In the genomic region with DNA sequence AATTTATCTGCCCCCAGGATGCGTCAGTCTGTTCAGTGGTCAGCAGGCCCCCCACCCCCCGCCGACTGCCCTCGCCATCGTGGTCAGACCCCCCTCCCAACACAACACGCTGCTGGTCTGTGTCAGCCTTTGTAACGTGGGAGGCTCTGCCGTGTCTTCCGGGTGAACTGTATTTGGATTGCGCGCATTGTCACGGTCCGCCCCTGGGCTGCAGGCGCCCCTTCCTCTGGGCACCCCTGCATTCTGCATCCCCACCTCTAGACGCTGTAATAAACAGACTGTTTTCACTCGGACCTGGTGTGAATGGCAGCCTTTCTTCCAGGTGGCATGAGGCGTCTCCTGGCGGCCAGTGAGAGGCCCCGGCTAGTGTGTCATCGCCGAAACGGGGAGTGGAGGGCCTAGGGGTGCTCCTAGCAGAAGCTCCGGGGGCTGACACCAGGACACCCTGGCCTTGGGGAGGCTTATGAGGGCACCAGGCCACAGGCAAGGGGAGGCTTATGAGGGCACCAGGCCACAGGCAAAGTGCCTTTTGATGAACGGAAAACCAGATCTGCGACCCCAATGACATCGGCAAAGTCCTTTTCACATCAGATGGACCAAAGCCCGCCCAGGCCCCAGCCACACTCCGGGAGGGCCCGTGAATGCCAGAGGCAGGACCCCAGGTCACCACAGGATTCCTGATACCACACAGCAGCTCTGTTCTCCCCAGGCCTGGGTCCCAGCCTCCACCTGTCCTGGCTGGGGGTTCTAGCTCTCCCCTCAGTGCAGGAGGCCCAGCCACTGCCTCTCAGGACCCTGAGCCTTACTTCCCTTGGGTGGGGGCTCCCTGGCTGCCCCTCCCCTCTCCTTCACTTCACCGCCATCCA, we compare ENCODE assay signal across 1 cellular context.
TF ChIP-seq lines count a peak whose summit lies in the region.

No MANE protein-coding gene starts in this region.

TF ChIP-seq in K562, 482 proteins besides CTCF, POLR2A, EP300 and RAD21 (continues in another document):
- TF ChIP-seq SLC30A9 (CRISPR knock-in tag; IDR thresholded peaks at IDR 0.05) (no peak), MYNN (IDR thresholded peaks at IDR 0.05) (peak; percentile 46), MYNN (CRISPR knock-in tag; IDR thresholded peaks at IDR 0.05) (no peak), TRIM28 (IDR thresholded peaks at IDR 0.05) (no peak), HDAC6 (IDR thresholded peaks at IDR 0.05; ENCODE audit: low read depth, low read length) (no peak), ZNF76 (CRISPR knock-in tag; IDR thresholded peaks at IDR 0.05; ENCODE audit: borderline replicate concordance) (no peak), TAL1 (IDR thresholded peaks at IDR 0.05) (no peak), RBM39 (optimal IDR thresholded peaks at IDR 0.05; ENCODE audit: low read depth, low read length) (no peak), POLR2G (IDR thresholded peaks at IDR 0.05; ENCODE audit: low read depth, low read length) (peak; percentile 51; the same call in 1 of the 2 replicates), BRCA1 (IDR thresholded peaks at IDR 0.05) (no peak), BRCA1 (CRISPR knock-in tag; IDR thresholded peaks at IDR 0.05) (no peak), YY1 (IDR thresholded peaks at IDR 0.05; ENCODE audit: borderline replicate concordance in 1 of 3, control insufficient read depth in 1 of 3, extremely low read depth in 1 of 3, insufficient read depth in 3 of 3, insufficient read length in 1 of 3, insufficient replicate concordance in 2 of 3, low read depth in 1 of 3, low read length in 2 of 3) (no peak), ZNF780A (CRISPR knock-in tag; IDR thresholded peaks at IDR 0.05) (no peak), CBFA2T3 (IDR thresholded peaks at IDR 0.05) (no peak), FOXK2 (conservative IDR thresholded peaks at IDR 0.05 in 1 of 2, IDR thresholded peaks at IDR 0.05 in 1 of 2; ENCODE audit: low read depth in 2 of 2) (no peak), PCBP1 (IDR thresholded peaks at IDR 0.05; ENCODE audit: low read depth, low read length, poor library complexity, severe bottlenecking) (no peak), SIN3B (IDR thresholded peaks at IDR 0.05; ENCODE audit: low read depth) (no peak), IRF2 (CRISPR knock-in tag; IDR thresholded peaks at IDR 0.05) (no peak), THRAP3 (IDR thresholded peaks at IDR 0.05; ENCODE audit: borderline replicate concordance) (no peak)
- TF ChIP-seq, protein P1, sequence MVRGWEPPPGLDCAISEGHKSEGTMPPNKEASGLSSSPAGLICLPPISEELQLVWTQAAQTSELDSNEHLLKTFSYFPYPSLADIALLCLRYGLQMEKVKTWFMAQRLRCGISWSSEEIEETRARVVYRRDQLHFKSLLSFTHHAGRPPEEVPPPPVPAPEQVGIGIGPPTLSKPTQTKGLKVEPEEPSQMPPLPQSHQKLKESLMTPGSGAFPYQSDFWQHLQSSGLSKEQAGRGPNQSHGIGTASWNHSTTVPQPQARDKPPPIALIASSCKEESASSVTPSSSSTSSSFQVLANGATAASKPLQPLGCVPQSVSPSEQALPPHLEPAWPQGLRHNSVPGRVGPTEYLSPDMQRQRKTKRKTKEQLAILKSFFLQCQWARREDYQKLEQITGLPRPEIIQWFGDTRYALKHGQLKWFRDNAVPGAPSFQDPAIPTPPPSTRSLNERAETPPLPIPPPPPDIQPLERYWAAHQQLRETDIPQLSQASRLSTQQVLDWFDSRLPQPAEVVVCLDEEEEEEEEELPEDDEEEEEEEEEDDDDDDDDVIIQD (CRISPR knock-in tag; IDR thresholded peaks at IDR 0.05), result no peak
- TF ChIP-seq, protein P2, sequence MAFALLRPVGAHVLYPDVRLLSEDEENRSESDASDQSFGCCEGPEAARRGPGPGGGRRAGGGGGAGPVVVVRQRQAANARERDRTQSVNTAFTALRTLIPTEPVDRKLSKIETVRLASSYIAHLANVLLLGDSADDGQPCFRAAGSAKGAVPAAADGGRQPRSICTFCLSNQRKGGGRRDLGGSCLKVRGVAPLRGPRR (CRISPR knock-in tag; IDR thresholded peaks at IDR 0.05), result no peak
- TF ChIP-seq, protein P3, sequence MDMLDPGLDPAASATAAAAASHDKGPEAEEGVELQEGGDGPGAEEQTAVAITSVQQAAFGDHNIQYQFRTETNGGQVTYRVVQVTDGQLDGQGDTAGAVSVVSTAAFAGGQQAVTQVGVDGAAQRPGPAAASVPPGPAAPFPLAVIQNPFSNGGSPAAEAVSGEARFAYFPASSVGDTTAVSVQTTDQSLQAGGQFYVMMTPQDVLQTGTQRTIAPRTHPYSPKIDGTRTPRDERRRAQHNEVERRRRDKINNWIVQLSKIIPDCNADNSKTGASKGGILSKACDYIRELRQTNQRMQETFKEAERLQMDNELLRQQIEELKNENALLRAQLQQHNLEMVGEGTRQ (CRISPR knock-in tag; IDR thresholded peaks at IDR 0.05), result no peak
- TF ChIP-seq, protein P4, sequence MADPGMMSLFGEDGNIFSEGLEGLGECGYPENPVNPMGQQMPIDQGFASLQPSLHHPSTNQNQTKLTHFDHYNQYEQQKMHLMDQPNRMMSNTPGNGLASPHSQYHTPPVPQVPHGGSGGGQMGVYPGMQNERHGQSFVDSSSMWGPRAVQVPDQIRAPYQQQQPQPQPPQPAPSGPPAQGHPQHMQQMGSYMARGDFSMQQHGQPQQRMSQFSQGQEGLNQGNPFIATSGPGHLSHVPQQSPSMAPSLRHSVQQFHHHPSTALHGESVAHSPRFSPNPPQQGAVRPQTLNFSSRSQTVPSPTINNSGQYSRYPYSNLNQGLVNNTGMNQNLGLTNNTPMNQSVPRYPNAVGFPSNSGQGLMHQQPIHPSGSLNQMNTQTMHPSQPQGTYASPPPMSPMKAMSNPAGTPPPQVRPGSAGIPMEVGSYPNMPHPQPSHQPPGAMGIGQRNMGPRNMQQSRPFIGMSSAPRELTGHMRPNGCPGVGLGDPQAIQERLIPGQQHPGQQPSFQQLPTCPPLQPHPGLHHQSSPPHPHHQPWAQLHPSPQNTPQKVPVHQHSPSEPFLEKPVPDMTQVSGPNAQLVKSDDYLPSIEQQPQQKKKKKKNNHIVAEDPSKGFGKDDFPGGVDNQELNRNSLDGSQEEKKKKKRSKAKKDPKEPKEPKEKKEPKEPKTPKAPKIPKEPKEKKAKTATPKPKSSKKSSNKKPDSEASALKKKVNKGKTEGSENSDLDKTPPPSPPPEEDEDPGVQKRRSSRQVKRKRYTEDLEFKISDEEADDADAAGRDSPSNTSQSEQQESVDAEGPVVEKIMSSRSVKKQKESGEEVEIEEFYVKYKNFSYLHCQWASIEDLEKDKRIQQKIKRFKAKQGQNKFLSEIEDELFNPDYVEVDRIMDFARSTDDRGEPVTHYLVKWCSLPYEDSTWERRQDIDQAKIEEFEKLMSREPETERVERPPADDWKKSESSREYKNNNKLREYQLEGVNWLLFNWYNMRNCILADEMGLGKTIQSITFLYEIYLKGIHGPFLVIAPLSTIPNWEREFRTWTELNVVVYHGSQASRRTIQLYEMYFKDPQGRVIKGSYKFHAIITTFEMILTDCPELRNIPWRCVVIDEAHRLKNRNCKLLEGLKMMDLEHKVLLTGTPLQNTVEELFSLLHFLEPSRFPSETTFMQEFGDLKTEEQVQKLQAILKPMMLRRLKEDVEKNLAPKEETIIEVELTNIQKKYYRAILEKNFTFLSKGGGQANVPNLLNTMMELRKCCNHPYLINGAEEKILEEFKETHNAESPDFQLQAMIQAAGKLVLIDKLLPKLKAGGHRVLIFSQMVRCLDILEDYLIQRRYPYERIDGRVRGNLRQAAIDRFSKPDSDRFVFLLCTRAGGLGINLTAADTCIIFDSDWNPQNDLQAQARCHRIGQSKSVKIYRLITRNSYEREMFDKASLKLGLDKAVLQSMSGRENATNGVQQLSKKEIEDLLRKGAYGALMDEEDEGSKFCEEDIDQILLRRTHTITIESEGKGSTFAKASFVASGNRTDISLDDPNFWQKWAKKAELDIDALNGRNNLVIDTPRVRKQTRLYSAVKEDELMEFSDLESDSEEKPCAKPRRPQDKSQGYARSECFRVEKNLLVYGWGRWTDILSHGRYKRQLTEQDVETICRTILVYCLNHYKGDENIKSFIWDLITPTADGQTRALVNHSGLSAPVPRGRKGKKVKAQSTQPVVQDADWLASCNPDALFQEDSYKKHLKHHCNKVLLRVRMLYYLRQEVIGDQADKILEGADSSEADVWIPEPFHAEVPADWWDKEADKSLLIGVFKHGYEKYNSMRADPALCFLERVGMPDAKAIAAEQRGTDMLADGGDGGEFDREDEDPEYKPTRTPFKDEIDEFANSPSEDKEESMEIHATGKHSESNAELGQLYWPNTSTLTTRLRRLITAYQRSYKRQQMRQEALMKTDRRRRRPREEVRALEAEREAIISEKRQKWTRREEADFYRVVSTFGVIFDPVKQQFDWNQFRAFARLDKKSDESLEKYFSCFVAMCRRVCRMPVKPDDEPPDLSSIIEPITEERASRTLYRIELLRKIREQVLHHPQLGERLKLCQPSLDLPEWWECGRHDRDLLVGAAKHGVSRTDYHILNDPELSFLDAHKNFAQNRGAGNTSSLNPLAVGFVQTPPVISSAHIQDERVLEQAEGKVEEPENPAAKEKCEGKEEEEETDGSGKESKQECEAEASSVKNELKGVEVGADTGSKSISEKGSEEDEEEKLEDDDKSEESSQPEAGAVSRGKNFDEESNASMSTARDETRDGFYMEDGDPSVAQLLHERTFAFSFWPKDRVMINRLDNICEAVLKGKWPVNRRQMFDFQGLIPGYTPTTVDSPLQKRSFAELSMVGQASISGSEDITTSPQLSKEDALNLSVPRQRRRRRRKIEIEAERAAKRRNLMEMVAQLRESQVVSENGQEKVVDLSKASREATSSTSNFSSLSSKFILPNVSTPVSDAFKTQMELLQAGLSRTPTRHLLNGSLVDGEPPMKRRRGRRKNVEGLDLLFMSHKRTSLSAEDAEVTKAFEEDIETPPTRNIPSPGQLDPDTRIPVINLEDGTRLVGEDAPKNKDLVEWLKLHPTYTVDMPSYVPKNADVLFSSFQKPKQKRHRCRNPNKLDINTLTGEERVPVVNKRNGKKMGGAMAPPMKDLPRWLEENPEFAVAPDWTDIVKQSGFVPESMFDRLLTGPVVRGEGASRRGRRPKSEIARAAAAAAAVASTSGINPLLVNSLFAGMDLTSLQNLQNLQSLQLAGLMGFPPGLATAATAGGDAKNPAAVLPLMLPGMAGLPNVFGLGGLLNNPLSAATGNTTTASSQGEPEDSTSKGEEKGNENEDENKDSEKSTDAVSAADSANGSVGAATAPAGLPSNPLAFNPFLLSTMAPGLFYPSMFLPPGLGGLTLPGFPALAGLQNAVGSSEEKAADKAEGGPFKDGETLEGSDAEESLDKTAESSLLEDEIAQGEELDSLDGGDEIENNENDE (IDR thresholded peaks at IDR 0.05; ENCODE audit: low read depth, low read length), result no peak
- TF ChIP-seq, protein P5, sequence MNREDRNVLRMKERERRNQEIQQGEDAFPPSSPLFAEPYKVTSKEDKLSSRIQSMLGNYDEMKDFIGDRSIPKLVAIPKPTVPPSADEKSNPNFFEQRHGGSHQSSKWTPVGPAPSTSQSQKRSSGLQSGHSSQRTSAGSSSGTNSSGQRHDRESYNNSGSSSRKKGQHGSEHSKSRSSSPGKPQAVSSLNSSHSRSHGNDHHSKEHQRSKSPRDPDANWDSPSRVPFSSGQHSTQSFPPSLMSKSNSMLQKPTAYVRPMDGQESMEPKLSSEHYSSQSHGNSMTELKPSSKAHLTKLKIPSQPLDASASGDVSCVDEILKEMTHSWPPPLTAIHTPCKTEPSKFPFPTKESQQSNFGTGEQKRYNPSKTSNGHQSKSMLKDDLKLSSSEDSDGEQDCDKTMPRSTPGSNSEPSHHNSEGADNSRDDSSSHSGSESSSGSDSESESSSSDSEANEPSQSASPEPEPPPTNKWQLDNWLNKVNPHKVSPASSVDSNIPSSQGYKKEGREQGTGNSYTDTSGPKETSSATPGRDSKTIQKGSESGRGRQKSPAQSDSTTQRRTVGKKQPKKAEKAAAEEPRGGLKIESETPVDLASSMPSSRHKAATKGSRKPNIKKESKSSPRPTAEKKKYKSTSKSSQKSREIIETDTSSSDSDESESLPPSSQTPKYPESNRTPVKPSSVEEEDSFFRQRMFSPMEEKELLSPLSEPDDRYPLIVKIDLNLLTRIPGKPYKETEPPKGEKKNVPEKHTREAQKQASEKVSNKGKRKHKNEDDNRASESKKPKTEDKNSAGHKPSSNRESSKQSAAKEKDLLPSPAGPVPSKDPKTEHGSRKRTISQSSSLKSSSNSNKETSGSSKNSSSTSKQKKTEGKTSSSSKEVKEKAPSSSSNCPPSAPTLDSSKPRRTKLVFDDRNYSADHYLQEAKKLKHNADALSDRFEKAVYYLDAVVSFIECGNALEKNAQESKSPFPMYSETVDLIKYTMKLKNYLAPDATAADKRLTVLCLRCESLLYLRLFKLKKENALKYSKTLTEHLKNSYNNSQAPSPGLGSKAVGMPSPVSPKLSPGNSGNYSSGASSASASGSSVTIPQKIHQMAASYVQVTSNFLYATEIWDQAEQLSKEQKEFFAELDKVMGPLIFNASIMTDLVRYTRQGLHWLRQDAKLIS (CRISPR knock-in tag; IDR thresholded peaks at IDR 0.05), result no peak
- TF ChIP-seq, protein P6, sequence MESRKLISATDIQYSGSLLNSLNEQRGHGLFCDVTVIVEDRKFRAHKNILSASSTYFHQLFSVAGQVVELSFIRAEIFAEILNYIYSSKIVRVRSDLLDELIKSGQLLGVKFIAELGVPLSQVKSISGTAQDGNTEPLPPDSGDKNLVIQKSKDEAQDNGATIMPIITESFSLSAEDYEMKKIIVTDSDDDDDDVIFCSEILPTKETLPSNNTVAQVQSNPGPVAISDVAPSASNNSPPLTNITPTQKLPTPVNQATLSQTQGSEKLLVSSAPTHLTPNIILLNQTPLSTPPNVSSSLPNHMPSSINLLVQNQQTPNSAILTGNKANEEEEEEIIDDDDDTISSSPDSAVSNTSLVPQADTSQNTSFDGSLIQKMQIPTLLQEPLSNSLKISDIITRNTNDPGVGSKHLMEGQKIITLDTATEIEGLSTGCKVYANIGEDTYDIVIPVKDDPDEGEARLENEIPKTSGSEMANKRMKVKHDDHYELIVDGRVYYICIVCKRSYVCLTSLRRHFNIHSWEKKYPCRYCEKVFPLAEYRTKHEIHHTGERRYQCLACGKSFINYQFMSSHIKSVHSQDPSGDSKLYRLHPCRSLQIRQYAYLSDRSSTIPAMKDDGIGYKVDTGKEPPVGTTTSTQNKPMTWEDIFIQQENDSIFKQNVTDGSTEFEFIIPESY (CRISPR knock-in tag; IDR thresholded peaks at IDR 0.05), result peak; percentile 77; the same call in 1 of the 2 replicates
- TF ChIP-seq, protein P7, sequence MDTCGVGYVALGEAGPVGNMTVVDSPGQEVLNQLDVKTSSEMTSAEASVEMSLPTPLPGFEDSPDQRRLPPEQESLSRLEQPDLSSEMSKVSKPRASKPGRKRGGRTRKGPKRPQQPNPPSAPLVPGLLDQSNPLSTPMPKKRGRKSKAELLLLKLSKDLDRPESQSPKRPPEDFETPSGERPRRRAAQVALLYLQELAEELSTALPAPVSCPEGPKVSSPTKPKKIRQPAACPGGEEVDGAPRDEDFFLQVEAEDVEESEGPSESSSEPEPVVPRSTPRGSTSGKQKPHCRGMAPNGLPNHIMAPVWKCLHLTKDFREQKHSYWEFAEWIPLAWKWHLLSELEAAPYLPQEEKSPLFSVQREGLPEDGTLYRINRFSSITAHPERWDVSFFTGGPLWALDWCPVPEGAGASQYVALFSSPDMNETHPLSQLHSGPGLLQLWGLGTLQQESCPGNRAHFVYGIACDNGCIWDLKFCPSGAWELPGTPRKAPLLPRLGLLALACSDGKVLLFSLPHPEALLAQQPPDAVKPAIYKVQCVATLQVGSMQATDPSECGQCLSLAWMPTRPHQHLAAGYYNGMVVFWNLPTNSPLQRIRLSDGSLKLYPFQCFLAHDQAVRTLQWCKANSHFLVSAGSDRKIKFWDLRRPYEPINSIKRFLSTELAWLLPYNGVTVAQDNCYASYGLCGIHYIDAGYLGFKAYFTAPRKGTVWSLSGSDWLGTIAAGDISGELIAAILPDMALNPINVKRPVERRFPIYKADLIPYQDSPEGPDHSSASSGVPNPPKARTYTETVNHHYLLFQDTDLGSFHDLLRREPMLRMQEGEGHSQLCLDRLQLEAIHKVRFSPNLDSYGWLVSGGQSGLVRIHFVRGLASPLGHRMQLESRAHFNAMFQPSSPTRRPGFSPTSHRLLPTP (IDR thresholded peaks at IDR 0.05; ENCODE audit: borderline replicate concordance, extremely low read depth, insufficient read length), result no peak
